ENCODE assay signal across 17 cellular contexts in genomic region chr10:69374242-69374641, GRCh38. TPM values are rescaled to one million over a fixed set of nuclear protein-coding genes. Genes with fewer than 3 reads are reported as not detected.
DNase-seq lines count a peak whose midpoint lies in the region; TF ChIP-seq lines count a peak whose summit lies in the region.
"Had no signal": no experiment of that assay in that cellular context is flagged by ENCODE, and none has a peak within 500 bp of the region (broad histone marks: within the 10 kb centered on the region; RNA-seq: fewer than 3 reads in every experiment).

No MANE protein-coding gene starts in this region.

- H3K27ac ChIP-seq in CD4-positive, alpha-beta memory T cell (ENCODE audit: low read depth, low read length), result no peak overlapping the region

- CTCF ChIA-PET in CD4-positive, alpha-beta memory T cell (lab: Charles Lee; ENCODE audit: partially characterized antibody), result no interaction called here

- intact Hi-C loops in CD4-positive, alpha-beta memory T cell (cut with micrococcal nuclease), result no loop called here

- no peak overlapping the region for H3K4me3 ChIP-seq in CD4-positive, alpha-beta memory T cell (ENCODE audit: low read length in 2 of 2)

- POLR2A ChIA-PET in CD4-positive, alpha-beta memory T cell (lab: Charles Lee; ENCODE audit: partially characterized antibody), result no interaction called here

- no peaks in the 10 kb centered on the region for H3K9me3 ChIP-seq in CD4-positive, alpha-beta memory T cell (ENCODE audit: control insufficient read depth in 1 of 2, low read length in 2 of 2)

- H3K36me3 Mint-ChIP-seq in CD4-positive, alpha-beta memory T cell, result peaks cover 54 to 80% of the 10 kb centered on the region in 2 donors
- H3K36me3 Mint-ChIP-seq in neural crest cell (ENCODE audit: low read depth), result peaks cover 18% of the 10 kb centered on the region

- H3K4me1 ChIP-seq in CD4-positive, alpha-beta memory T cell (ENCODE audit: insufficient read depth, low read length), result no peaks in the 10 kb centered on the region

- H3K27me3 Mint-ChIP-seq in CD4-positive, alpha-beta memory T cell, result no peaks in the 10 kb centered on the region
- H3K27me3 Mint-ChIP-seq in neural crest cell (ENCODE audit: low read depth), result no peaks in the 10 kb centered on the region

- no peak overlapping the region for H3K4me3 Mint-ChIP-seq in CD4-positive, alpha-beta memory T cell
- no peak overlapping the region for H3K4me3 Mint-ChIP-seq in neural crest cell
- H3K4me3 Mint-ChIP-seq: mesothelial cell of epicardium had no signal

- DNase-seq in CD4-positive, alpha-beta memory T cell, result no peak
- peak; percentile 80 for DNase-seq in NCI-H1105 treated with DMSO at 0.1 percent for 48 hours (lab: John Stamatoyannopoulos, UW)
- peak; percentile 74 for DNase-seq in cerebellar cortex (ENCODE audit: low spot score)
- DNase-seq in neural crest cell (ENCODE audit: low read depth, low spot score), result no peak
- DNase-seq in activated CD4-positive, CD25-positive, alpha-beta regulatory T cell (lab: John Stamatoyannopoulos, UW), result no peak
- no peak for DNase-seq in NOMO-1 treated with dmso at 0.1 percent for 144 hours (lab: John Stamatoyannopoulos, UW; ENCODE audit: unreplicated experiment)
- DNase-seq in NCI-H2081 (lab: John Stamatoyannopoulos, UW), result no peak
- DNase-seq in dedifferentiated amniotic fluid mesenchymal stem cell (ENCODE audit: extremely low spot score), result no peak
- DNase-seq: effector CD4-positive, alpha-beta T cell; foreskin melanocyte; HCEC 1CT; KG1; NCI-H1417; NCI-H524 treated with DMSO at 0.1 percent for 48 hours; T-helper 1 cell had no signal

- H3K36me3 ChIP-seq in CD4-positive, alpha-beta memory T cell (ENCODE audit: insufficient read depth, low read length), result peaks cover 61% of the 10 kb centered on the region

- no peaks in the 10 kb centered on the region for H3K27me3 ChIP-seq in CD4-positive, alpha-beta memory T cell (ENCODE audit: insufficient read depth, low read length)

- peaks cover 0 to 14% (median 3%) of the 10 kb centered on the region in 4 donors for H3K4me1 Mint-ChIP-seq in CD4-positive, alpha-beta memory T cell
- peaks cover 4% of the 10 kb centered on the region for H3K4me1 Mint-ChIP-seq in neural crest cell

- TF ChIP-seq CTCF in neural crest cell (conservative IDR thresholded peaks at IDR 0.05), result no peak

- peak overlapping the region in 5 of 7 donors; percentile 12 to 70 (median 49) for H3K27ac Mint-ChIP-seq in CD4-positive, alpha-beta memory T cell
- peak overlapping the region; percentile 52 for H3K27ac Mint-ChIP-seq in neural crest cell (ENCODE audit: unreplicated experiment)
- H3K27ac Mint-ChIP-seq: mesothelial cell of epicardium had no signal

- H3K9me3 Mint-ChIP-seq in CD4-positive, alpha-beta memory T cell, result no peaks in the 10 kb centered on the region
- no peaks in the 10 kb centered on the region for H3K9me3 Mint-ChIP-seq in neural crest cell
- H3K9me3 Mint-ChIP-seq: mesothelial cell of epicardium had no signal

RNA-seq across cellular contexts. Expression of gene TACR2, which starts 42.5 kb away (rescaled TPM):
- under 1 TPM in 1 of 2 experiments, not detected in 1; 0.19 TPM for total RNA-seq in CD4-positive, alpha-beta memory T cell
- polyA plus RNA-seq in CD4-positive, alpha-beta memory T cell, result under 1 TPM in 1 of 2 donors, not detected in 1; 0.17 TPM
- not detected in 2 replicates for total RNA-seq in neural crest cell
- total RNA-seq: mesothelial cell of epicardium, osteocyte had no signal

Comparison
In these comparisons a context has a peak if more than half of its experiments do, and no peak if none do; other contexts are left out.
1. DNase-seq: peak in NCI-H1105 treated with DMSO at 0.1 percent for 48 hours (single experiment) and cerebellar cortex (single experiment); none in CD4-positive, alpha-beta memory T cell (0 of 5), neural crest cell (single experiment), activated CD4-positive, CD25-positive, alpha-beta regulatory T cell (0 of 4), NOMO-1 treated with dmso at 0.1 percent for 144 hours (single experiment), NCI-H2081 (0 of 2) and dedifferentiated amniotic fluid mesenchymal stem cell (single experiment).